Comparison of ENCODE assay signal across 8 cellular contexts in the genomic region with DNA sequence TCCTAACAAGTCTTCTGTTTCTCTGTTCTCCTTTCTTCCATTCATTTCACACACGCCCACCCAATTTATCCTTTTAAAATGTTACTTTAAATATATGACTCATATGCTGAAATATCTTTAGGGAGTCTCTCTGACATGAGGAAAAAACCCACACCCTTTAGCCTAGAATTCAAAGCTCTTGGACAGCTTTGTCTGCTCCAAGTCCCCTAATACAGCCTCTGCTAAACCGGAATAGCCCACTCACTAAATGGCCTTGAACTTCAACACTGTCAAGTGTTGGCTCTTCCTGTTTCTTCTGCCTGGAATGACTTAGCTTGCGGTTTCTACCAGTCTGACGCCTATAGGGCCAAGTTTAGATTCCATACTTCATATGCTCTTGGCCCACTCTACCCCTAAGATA. TPM values are rescaled to one million over a fixed set of nuclear protein-coding genes. Genes with fewer than 3 reads are reported as not detected.
DNase-seq lines count a peak whose midpoint lies in the region; ATAC-seq and TF ChIP-seq lines count a peak whose summit lies in the region.

No MANE protein-coding gene starts in this region.

- H3K4me3 Mint-ChIP-seq in activated CD4-positive, alpha-beta T cell treated with anti-CD3 and anti-CD28 coated beads, Interleukin-2, amount 10 ng/mL, durations not matched to agents 7 days and 5 days: peak overlapping the region; percentile 63
- H3K4me3 Mint-ChIP-seq in T-helper 1 cell treated with Interleukin-12 subunit alpha and Interleukin-12 subunit beta and Interleukin-4 antibody, amounts not matched to agents 30 μg/mL and 1 μg/mL, for 36 hours: peak overlapping the region; percentile 79
- no peak overlapping the region for H3K4me3 Mint-ChIP-seq in nephron

- H3K27me3 ChIP-seq in right cardiac atrium (ENCODE audit: control insufficient read depth, insufficient read depth): no peaks in the 10 kb centered on the region

- POLR2A ChIA-PET in activated CD4-positive, alpha-beta T cell treated with anti-CD3 and anti-CD28 coated beads, Interleukin-2, amount 10 ng/mL, durations not matched to agents 7 days and 5 days (lab: Charles Lee): no interaction called here

- WGBS in right cardiac atrium: 25% methylated on average over 4 of the region's 4 CpGs

- H3K36me3 Mint-ChIP-seq in activated CD4-positive, alpha-beta T cell treated with anti-CD3 and anti-CD28 coated beads, Interleukin-2, amount 10 ng/mL, durations not matched to agents 7 days and 5 days (ENCODE audit: low read depth): peaks cover 25% of the 10 kb centered on the region
- peaks cover 10% of the 10 kb centered on the region for H3K36me3 Mint-ChIP-seq in T-helper 1 cell treated with Interleukin-12 subunit alpha and Interleukin-12 subunit beta and Interleukin-4 antibody, amounts not matched to agents 30 μg/mL and 1 μg/mL, for 36 hours (ENCODE audit: low read depth)
- no peaks in the 10 kb centered on the region for H3K36me3 Mint-ChIP-seq in nephron (ENCODE audit: low read depth)

- no peak overlapping the region for H3K27ac ChIP-seq in right cardiac atrium (ENCODE audit: low read length)

- TF ChIP-seq CTCF in nephron (IDR thresholded peaks at IDR 0.05; ENCODE audit: unreplicated experiment in 3 of 3): no peak

- no peaks in the 10 kb centered on the region for H3K27me3 Mint-ChIP-seq in activated CD4-positive, alpha-beta T cell treated with anti-CD3 and anti-CD28 coated beads, Interleukin-2, amount 10 ng/mL, durations not matched to agents 7 days and 5 days
- no peaks in the 10 kb centered on the region for H3K27me3 Mint-ChIP-seq in T-helper 1 cell treated with Interleukin-12 subunit alpha and Interleukin-12 subunit beta and Interleukin-4 antibody, amounts not matched to agents 30 μg/mL and 1 μg/mL, for 36 hours (ENCODE audit: low read depth)
- no peaks in the 10 kb centered on the region for H3K27me3 Mint-ChIP-seq in nephron (ENCODE audit: low read depth)

- H3K4me1 Mint-ChIP-seq in activated CD4-positive, alpha-beta T cell treated with anti-CD3 and anti-CD28 coated beads, Interleukin-2, amount 10 ng/mL, durations not matched to agents 7 days and 5 days: peaks cover 49% of the 10 kb centered on the region
- peaks cover 36% of the 10 kb centered on the region for H3K4me1 Mint-ChIP-seq in T-helper 1 cell treated with Interleukin-12 subunit alpha and Interleukin-12 subunit beta and Interleukin-4 antibody, amounts not matched to agents 30 μg/mL and 1 μg/mL, for 36 hours (ENCODE audit: low read depth)
- H3K4me1 Mint-ChIP-seq in nephron: peaks cover 62% of the 10 kb centered on the region

- H3K9me3 Mint-ChIP-seq in activated CD4-positive, alpha-beta T cell treated with anti-CD3 and anti-CD28 coated beads, Interleukin-2, amount 10 ng/mL, durations not matched to agents 7 days and 5 days: peaks cover 7% of the 10 kb centered on the region
- no peaks in the 10 kb centered on the region for H3K9me3 Mint-ChIP-seq in T-helper 1 cell treated with Interleukin-12 subunit alpha and Interleukin-12 subunit beta and Interleukin-4 antibody, amounts not matched to agents 30 μg/mL and 1 μg/mL, for 36 hours
- H3K9me3 Mint-ChIP-seq in nephron: no peaks in the 10 kb centered on the region

- no peaks in the 10 kb centered on the region for H3K4me1 ChIP-seq in right cardiac atrium (ENCODE audit: control insufficient read depth, insufficient read depth, low read length)

- no peaks in the 10 kb centered on the region for H3K9me3 ChIP-seq in right cardiac atrium (ENCODE audit: control insufficient read depth, low read length)

- CTCF ChIA-PET in activated CD4-positive, alpha-beta T cell treated with anti-CD3 and anti-CD28 coated beads, Interleukin-2, amount 10 ng/mL, durations not matched to agents 7 days and 5 days (lab: Charles Lee): interaction anchor here (1.0 to 1.3 kb wide), 3 partner anchors 21 to 194 kb away, joined by 3 read pairs; no protein-coding TSS in a partner anchor

- intact Hi-C loops in right cardiac atrium (cut with DNase I): no loop called here

- no peak overlapping the region for H3K4me3 ChIP-seq in right cardiac atrium (ENCODE audit: low read length)

- ATAC-seq in HG03139 (IDR thresholded peaks at IDR 0.05; ENCODE audit: unreplicated experiment) (peak; percentile 33), right cardiac atrium (no peak)

- DNase-seq in activated CD4-positive, alpha-beta T cell treated with anti-CD3 and anti-CD28 coated beads, Interleukin-2, amount 10 ng/mL, durations not matched to agents 7 days and 5 days: no peak
- no peak for DNase-seq in activated CD4-positive, alpha-beta T cell treated with anti-CD3 and anti-CD28 coated beads for 48 hours
- DNase-seq in DMS153 (lab: John Stamatoyannopoulos, UW) (no peak), NCI-H69 (lab: John Stamatoyannopoulos, UW) (no peak), right cardiac atrium (no peak)

- H3K27ac Mint-ChIP-seq in activated CD4-positive, alpha-beta T cell treated with anti-CD3 and anti-CD28 coated beads, Interleukin-2, amount 10 ng/mL, durations not matched to agents 7 days and 5 days: peak overlapping the region; percentile 99
- H3K27ac Mint-ChIP-seq in T-helper 1 cell treated with Interleukin-12 subunit alpha and Interleukin-12 subunit beta and Interleukin-4 antibody, amounts not matched to agents 30 μg/mL and 1 μg/mL, for 36 hours: peak overlapping the region; percentile 87
- H3K27ac Mint-ChIP-seq in nephron: peak overlapping the region; percentile 9 to 43 (median 38)

RNA-seq across cellular contexts. Expression of gene CD96, which starts 3.3 kb away (rescaled TPM):
- total RNA-seq in activated CD4-positive, alpha-beta T cell treated with anti-CD3 and anti-CD28 coated beads, Interleukin-2, amount 10 ng/mL, durations not matched to agents 7 days and 5 days: 100 to 1,000 TPM; 271 to 307 TPM
- 1 to 10 TPM in 1 of 4 donors, under 1 TPM in 3; 0.14 to 1.9 (median 0.49) TPM for total RNA-seq in right cardiac atrium
- polyA plus RNA-seq in right cardiac atrium: 0.16 TPM

RNA-seq across cellular contexts. Expression of gene ZBED2, which starts 56.5 kb away (rescaled TPM):
- total RNA-seq in activated CD4-positive, alpha-beta T cell treated with anti-CD3 and anti-CD28 coated beads, Interleukin-2, amount 10 ng/mL, durations not matched to agents 7 days and 5 days: 1 to 10 TPM; 3.6 to 3.9 TPM
- total RNA-seq in right cardiac atrium: not detected
- not detected for polyA plus RNA-seq in right cardiac atrium

Comparison
In these comparisons a context has a peak if more than half of its experiments do, and no peak if none do; other contexts are left out.
1. H3K27ac Mint-ChIP-seq: peak in every context shown above with its lines; median percentile 99 in activated CD4-positive, alpha-beta T cell treated with anti-CD3 and anti-CD28 coated beads, Interleukin-2, amount 10 ng/mL, durations not matched to agents 7 days and 5 days; 87 in T-helper 1 cell treated with Interleukin-12 subunit alpha and Interleukin-12 subunit beta and Interleukin-4 antibody, amounts not matched to agents 30 μg/mL and 1 μg/mL, for 36 hours; 38 in nephron.
2. H3K4me3 Mint-ChIP-seq: peak in activated CD4-positive, alpha-beta T cell treated with anti-CD3 and anti-CD28 coated beads, Interleukin-2, amount 10 ng/mL, durations not matched to agents 7 days and 5 days (single experiment) and T-helper 1 cell treated with Interleukin-12 subunit alpha and Interleukin-12 subunit beta and Interleukin-4 antibody, amounts not matched to agents 30 μg/mL and 1 μg/mL, for 36 hours (single experiment); none in nephron (0 of 3).
3. RNA of gene CD96, which starts 3.3 kb away (total RNA-seq): 271 to 307 TPM in activated CD4-positive, alpha-beta T cell treated with anti-CD3 and anti-CD28 coated beads, Interleukin-2, amount 10 ng/mL, durations not matched to agents 7 days and 5 days; 0.14 to 1.9 TPM in right cardiac atrium; every median in the first group is over 10 times any median in the second.
4. RNA of gene ZBED2, which starts 56.5 kb away (total RNA-seq): 3.6 to 3.9 TPM in activated CD4-positive, alpha-beta T cell treated with anti-CD3 and anti-CD28 coated beads, Interleukin-2, amount 10 ng/mL, durations not matched to agents 7 days and 5 days; not detected in right cardiac atrium; every median in the first group is over 4 times any median in the second.